Comparison of ENCODE assay signal across 15 cellular contexts in genomic region chr3:45417949-45418847, GRCh38. TPM values are rescaled to one million over a fixed set of nuclear protein-coding genes. Genes with fewer than 3 reads are reported as not detected.
A peak's percentile ranks its signal among the peaks of the same experiment; 100 is the strongest.
DNase-seq lines count a peak whose midpoint lies in the region; ATAC-seq and TF ChIP-seq lines count a peak whose summit lies in the region.
"Had no signal": no experiment of that assay in that cellular context is flagged by ENCODE, and none has a peak within 500 bp of the region (broad histone marks: within the 10 kb centered on the region; RNA-seq: fewer than 3 reads in every experiment).

No MANE protein-coding gene starts in this region.

- no peaks in the 10 kb centered on the region for H3K27me3 ChIP-seq in lower lobe of right lung (ENCODE audit: low read depth)
- H3K27me3 ChIP-seq: heart right ventricle had no signal

- H3K9me3 ChIP-seq in lower lobe of right lung = no peaks in the 10 kb centered on the region
- H3K9me3 ChIP-seq: heart right ventricle had no signal

- peak; percentile 69 for DNase-seq in DMS53 (lab: John Stamatoyannopoulos, UW)
- DNase-seq in NCI-H1417 (lab: John Stamatoyannopoulos, UW) = peak; percentile 21 to 76 (median 24)
- no peak for DNase-seq in lower lobe of right lung
- DNase-seq in anterior cingulate cortex (lab: John Stamatoyannopoulos, UW) = no peak
- no peak for DNase-seq in HCEC 1CT
- no peak for DNase-seq in superior temporal gyrus (ENCODE audit: extremely low spot score)
- DNase-seq: activated CD4-positive, alpha-beta T cell treated with anti-CD3 and anti-CD28 coated beads for 4 hours; activated T-cell treated with anti-CD3 and anti-CD28 coated beads, Interleukin-2, amount 50 U/mL, for 1 hour; heart right ventricle; left cardiac atrium; naive B cell; stimulated activated CD4-positive, alpha-beta T cell treated with anti-CD3 and anti-CD28 coated beads, Interleukin-12 subunit alpha, Interleukin-12 subunit beta, amount 100 ng/mL, for 4 hours had no signal

- H3K27ac ChIP-seq in VCaP = peak overlapping the region; percentile 98
- H3K27ac ChIP-seq in lower lobe of right lung = no peak overlapping the region
- H3K27ac ChIP-seq: heart right ventricle had no signal

- ATAC-seq in lower lobe of right lung = peak; percentile 50 to 57
- ATAC-seq in HG02571 (IDR thresholded peaks at IDR 0.05; ENCODE audit: unreplicated experiment) = no peak
- ATAC-seq: HCT116, heart right ventricle, left cardiac atrium had no signal

- H3K4me1 ChIP-seq in lower lobe of right lung = peaks cover 7% of the 10 kb centered on the region
- H3K4me1 ChIP-seq: heart right ventricle had no signal

- intact Hi-C loops in lower lobe of right lung (cut with DNase I) = no loop called here

- no peak overlapping the region for H3K4me3 ChIP-seq in lower lobe of right lung
- H3K4me3 ChIP-seq: heart right ventricle had no signal

- TF ChIP-seq CTCF in VCaP (conservative IDR thresholded peaks at IDR 0.05) (no peak), lower lobe of right lung (IDR thresholded peaks at IDR 0.05) (no peak)

- peaks cover 34% of the 10 kb centered on the region for H3K36me3 ChIP-seq in lower lobe of right lung

RNA-seq across cellular contexts. Expression of gene LARS2, which starts 29.8 kb away (rescaled TPM):
- 18.8 TPM for total RNA-seq in lower lobe of right lung

Comparison
In these comparisons a context has a peak if more than half of its experiments do, and no peak if none do; other contexts are left out.
1. DNase-seq: peak in DMS53 (single experiment) and NCI-H1417 (3 of 3); none in lower lobe of right lung (single experiment), anterior cingulate cortex (0 of 58), HCEC 1CT (single experiment) and superior temporal gyrus (single experiment).